ENCODE assay signal across 18 cellular contexts in genomic region chr2:12603781-12604180, GRCh38.
DNase-seq lines count a peak whose midpoint lies in the region; ATAC-seq, FAIRE-seq and TF ChIP-seq lines count a peak whose summit lies in the region.
"Had no signal": no experiment of that assay in that cellular context is flagged by ENCODE, and none has a peak within 500 bp of the region (broad histone marks: within the 10 kb centered on the region; RNA-seq: fewer than 3 reads in every experiment).

No MANE protein-coding gene starts in this region.

- peak; percentile 27 for FAIRE-seq in H54 (lab: Jason Lieb, UNC)
- FAIRE-seq: GM12878, GM18507, HepG2, HTR-8/SVneo had no signal

- DNase-seq in H54 (ENCODE audit: insufficient read length, low spot score) (no peak), MG63 (peak; percentile 73), kidney tubule cell (ENCODE audit: low spot score) (peak; percentile 30), upper lobe of right lung (no peak), NCI-H510A treated with DMSO at 0.1 percent for 48 hours (lab: John Stamatoyannopoulos, UW) (no peak), SK-N-DZ (ENCODE audit: low spot score) (no peak)
- DNase-seq: AML-193; Calu3; CD4-positive, alpha-beta T cell; DMS 273 treated with DMSO at 0.1 percent for 48 hours; H9 had no signal

- TF ChIP-seq CTCF in upper lobe of right lung (IDR thresholded peaks at IDR 0.05) = no peak

- H3K36me3 ChIP-seq in MG63 = no peaks in the 10 kb centered on the region
- H3K36me3 ChIP-seq in upper lobe of right lung = no peaks in the 10 kb centered on the region
- H3K36me3 ChIP-seq: BLaER1 had no signal

- H3K4me3 ChIP-seq in MG63 (no peak overlapping the region), upper lobe of right lung (no peak overlapping the region)
- H3K4me3 ChIP-seq: BLaER1, GM12878, GM23338 had no signal

- no peak for TF ChIP-seq POLR2A in H54 (IDR thresholded peaks at IDR 0.05; ENCODE audit: low read depth, low read length)

- intact Hi-C loops in upper lobe of right lung (cut with DNase I) = no loop called here

- H3K4me1 ChIP-seq in upper lobe of right lung = no peaks in the 10 kb centered on the region

- no peaks in the 10 kb centered on the region for H3K9me3 ChIP-seq in MG63
- H3K9me3 ChIP-seq in upper lobe of right lung = no peaks in the 10 kb centered on the region
- H3K9me3 ChIP-seq: BLaER1 had no signal

- H3K27me3 ChIP-seq in MG63 (no peaks in the 10 kb centered on the region), upper lobe of right lung (no peaks in the 10 kb centered on the region)
- H3K27me3 ChIP-seq: BLaER1 had no signal

- ATAC-seq in upper lobe of right lung (peak; percentile 36), HG02798 (IDR thresholded peaks at IDR 0.05; ENCODE audit: poor library complexity, unreplicated experiment) (no peak)
- ATAC-seq: GM12878, GM23338, HepG2 had no signal

- no peak overlapping the region for H3K27ac ChIP-seq in upper lobe of right lung
- H3K27ac ChIP-seq: BLaER1 had no signal

Comparison
In these comparisons a context has a peak if more than half of its experiments do, and no peak if none do; other contexts are left out.
1. DNase-seq: peak in MG63 (single experiment) and kidney tubule cell (single experiment); none in H54 (single experiment), upper lobe of right lung (single experiment), NCI-H510A treated with DMSO at 0.1 percent for 48 hours (single experiment) and SK-N-DZ (single experiment).